ENCODE assay signal across 15 cellular contexts in the genomic region with DNA sequence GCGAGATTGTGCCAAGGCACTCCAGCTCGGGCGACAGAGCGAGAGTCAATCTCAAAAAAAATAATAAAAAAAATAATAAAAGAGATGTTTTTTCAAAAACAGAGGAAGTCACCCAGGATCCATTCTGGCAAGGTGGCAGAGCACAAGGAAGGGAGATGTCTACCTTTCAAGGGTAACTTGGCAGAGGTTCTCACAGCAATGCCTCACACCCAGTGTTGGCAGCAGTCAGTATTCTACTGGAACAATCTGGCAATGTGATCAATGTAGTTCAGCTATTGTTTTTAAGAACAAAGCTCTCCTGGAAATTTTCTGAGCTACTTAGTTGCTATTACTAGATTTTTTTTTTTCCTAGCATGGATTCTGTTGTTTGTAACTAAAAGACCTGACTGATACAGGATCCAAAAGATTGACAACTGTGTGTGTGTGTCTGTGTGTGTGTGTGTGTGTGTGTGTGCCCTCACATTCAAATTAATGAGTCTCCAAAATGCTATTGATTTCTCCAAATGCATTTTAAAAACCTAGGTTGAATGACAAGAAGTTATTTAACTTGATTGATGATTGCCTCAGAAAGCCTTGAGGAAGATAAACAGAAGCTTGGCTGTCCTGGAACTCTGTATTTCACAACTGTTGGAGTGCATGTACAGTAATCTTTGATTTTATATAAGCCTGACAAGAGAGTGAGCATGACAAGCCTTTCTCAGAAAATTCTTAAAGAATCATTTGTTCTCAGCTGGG.
DNase-seq lines count a peak whose midpoint lies in the region; ATAC-seq, FAIRE-seq and TF ChIP-seq lines count a peak whose summit lies in the region.
"Had no signal": no experiment of that assay in that cellular context is flagged by ENCODE, and none has a peak within 500 bp of the region (broad histone marks: within the 10 kb centered on the region; RNA-seq: fewer than 3 reads in every experiment).

No MANE protein-coding gene starts in this region.

- H3K9me2 ChIP-seq in PC-3 (replicated peaks; ENCODE audit: low read length): no peaks in the 10 kb centered on the region

- BruUV-seq in PC-3 (replicated peaks; lab: Mats Ljungman, UMichigan) (no TSS peak), HepG2 (replicated peaks; lab: Mats Ljungman, UMichigan) (no TSS peak)

- TF ChIP-seq CTCF in PC-3 (conservative IDR thresholded peaks at IDR 0.05; ENCODE audit: low read depth, low read length) (no peak), epithelial cell of esophagus (IDR thresholded peaks at IDR 0.05; ENCODE audit: insufficient read depth, low read depth, low read length, missing control alignments) (no peak), HepG2 (CRISPR knock-in tag; IDR thresholded peaks at IDR 0.05) (no peak)

- H3K4me2 ChIP-seq in PC-3 (ENCODE audit: low read length) (no peak overlapping the region), HepG2 (ENCODE audit: low read depth, low read length) (no peak overlapping the region)

- FAIRE-seq in HepG2 (lab: Jason Lieb, UNC): no peak

- no peaks in the 10 kb centered on the region for H3K36me3 ChIP-seq in PC-3 (ENCODE audit: low read depth, low read length)
- H3K36me3 ChIP-seq in HepG2 (replicated peaks in 1 of 2; ENCODE audit: control insufficient read depth in 1 of 2, insufficient read depth in 2 of 2, low read length in 2 of 2): no peaks in the 10 kb centered on the region

- intact Hi-C loops in PC-3 (cut with micrococcal nuclease): no loop called here
- intact Hi-C loops in HepG2 (cut with micrococcal nuclease; ENCODE audit: unreplicated experiment): no loop called here
- intact Hi-C loops in left ventricle myocardium superior (cut with micrococcal nuclease): no loop called here

- ATAC-seq in PC-3 (no peak), HepG2 (peak; percentile 59), GM21786 (IDR thresholded peaks at IDR 0.05; ENCODE audit: unreplicated experiment) (no peak), left ventricle myocardium superior (no peak)
- ATAC-seq: Right ventricle myocardium inferior had no signal

- TF ChIP-seq EP300 in HepG2 (IDR thresholded peaks at IDR 0.05; ENCODE audit: low read depth in 2 of 2, low read length in 2 of 2) (peak in 1 of 2 experiments; percentile 47; a peak in 2 of 4 replicates), HepG2 (CRISPR knock-in tag; IDR thresholded peaks at IDR 0.05; ENCODE audit: borderline replicate concordance) (no peak)

- CTCF ChIA-PET in PC-3 (lab: Charles Lee) (no interaction called here), HepG2 (lab: Yijun Ruan, JAX; ENCODE audit: low intra/inter-chr PET ratio, low total read pairs) (no interaction called here)

- H3K9ac ChIP-seq in PC-3 (ENCODE audit: low read length) (no peak overlapping the region), HepG2 (ENCODE audit: insufficient read depth, low read depth, low read length) (no peak overlapping the region)

- H3K4me3 ChIP-seq in PC-3 (ENCODE audit: low read length): no peak overlapping the region
- no peak overlapping the region for H3K4me3 ChIP-seq in epithelial cell of esophagus (ENCODE audit: low read length)
- no peak overlapping the region for H3K4me3 ChIP-seq in HepG2 (replicated peaks in 1 of 3; ENCODE audit: insufficient read depth in 1 of 3, low read depth in 2 of 3, low read length in 3 of 3)

- H3K27me3 ChIP-seq in PC-3 (ENCODE audit: low read length): no peaks in the 10 kb centered on the region
- H3K27me3 ChIP-seq in HepG2 (ENCODE audit: control insufficient read depth in 1 of 2, insufficient read depth in 2 of 2, low read length in 2 of 2): no peaks in the 10 kb centered on the region

- TF ChIP-seq POLR2A in HepG2 (IDR thresholded peaks at IDR 0.05; ENCODE audit: insufficient read depth in 1 of 2, low read depth in 2 of 2, low read length in 2 of 2): no peak

- no peaks in the 10 kb centered on the region for H3F3A ChIP-seq in PC-3 (ENCODE audit: low read length, unreplicated experiment)

- no peak for DNase-seq in PC-3
- peak; percentile 40 for DNase-seq in epithelial cell of esophagus (ENCODE audit: low read depth)
- peak; percentile 41 for DNase-seq in HepG2 (ENCODE audit: low spot score)
- peak; percentile 12 for DNase-seq in stromal cell of bone marrow (ENCODE audit: low read depth)
- DNase-seq in NCI-H2107 treated with DMSO at 0.1 percent for 48 hours (lab: John Stamatoyannopoulos, UW; ENCODE audit: unreplicated experiment): no peak
- DNase-seq in left ventricle myocardium superior: no peak
- DNase-seq: CD4-positive, CD25-positive, alpha-beta regulatory T cell; DMS53; H9; Karpas-422; NCI-H1417 treated with DMSO at 0.1 percent for 48 hours; NCI-H2081 treated with DMSO at 0.1 percent for 48 hours; NCI-H345 had no signal

- POLR2A ChIA-PET in PC-3 (lab: Charles Lee; ENCODE audit: unreplicated experiment) (interaction anchor here (0.7 kb wide), 1 partner anchor 62 kb away, joined by 9 read pairs; no protein-coding TSS in a partner anchor), HepG2 (lab: Yijun Ruan, JAX) (interaction anchor here (2.2 kb wide), 1 partner anchor 49 kb away, joined by 6 read pairs; no protein-coding TSS in a partner anchor)

- H2AFZ ChIP-seq in PC-3 (ENCODE audit: low read length): 0 out of 2 replicates have a peak overlapping the region, but pooled peaks have one; percentile 30
- no peak overlapping the region for H2AFZ ChIP-seq in HepG2 (ENCODE audit: low read length)

- no peaks in the 10 kb centered on the region for H3K4me1 ChIP-seq in PC-3 (ENCODE audit: insufficient read depth, low read length)
- peaks cover 22% of the 10 kb centered on the region for H3K4me1 ChIP-seq in HepG2 (ENCODE audit: insufficient read depth, low read length)

- H3K9me3 ChIP-seq in PC-3 (ENCODE audit: low read length): no peaks in the 10 kb centered on the region
- no peaks in the 10 kb centered on the region for H3K9me3 ChIP-seq in HepG2 (ENCODE audit: low read length)

- 84% methylated on average over 4 of the region's 4 CpGs for WGBS in HepG2 (ENCODE audit: low lambda C conversion rate)

- TF ChIP-seq RAD21 in HepG2 (CRISPR knock-in tag; IDR thresholded peaks at IDR 0.05): no peak

- no peaks in the 10 kb centered on the region for H4K20me1 ChIP-seq in PC-3 (ENCODE audit: low read length)
- H4K20me1 ChIP-seq in HepG2 (ENCODE audit: insufficient read depth, low read length): no peaks in the 10 kb centered on the region

- H3K79me2 ChIP-seq in PC-3 (ENCODE audit: low read length) (no peaks in the 10 kb centered on the region), HepG2 (ENCODE audit: insufficient read depth, low read length) (no peaks in the 10 kb centered on the region)

- in situ Hi-C loops in HepG2 (cut with HindIII; ENCODE audit: extremely low pct_ligation_motif_present, low pct_unique_long_range_greater_than_20kb): no loop called here

- H3K27ac ChIP-seq in PC-3 (ENCODE audit: low read length) (no peak overlapping the region), HepG2 (ENCODE audit: extremely low read length, insufficient read depth, low read length) (no peak overlapping the region)

TF ChIP-seq in HepG2, 621 proteins besides CTCF, POLR2A, EP300 and RAD21 (continues in another document):
- TF ChIP-seq SNAPC2 (CRISPR knock-in tag; IDR thresholded peaks at IDR 0.05): no peak
- no peak for TF ChIP-seq ZFP90 (CRISPR knock-in tag; IDR thresholded peaks at IDR 0.05; ENCODE audit: borderline replicate concordance)
- no peak for TF ChIP-seq ZNF296 (CRISPR knock-in tag; conservative IDR thresholded peaks at IDR 0.05)
- no peak for TF ChIP-seq HMGXB4 (CRISPR knock-in tag; IDR thresholded peaks at IDR 0.05; ENCODE audit: borderline replicate concordance in 1 of 2, low read depth in 1 of 2)
- TF ChIP-seq E2F1 (CRISPR knock-in tag; IDR thresholded peaks at IDR 0.05): no peak

Comparison
In these comparisons a context has a peak if more than half of its experiments do, and no peak if none do; other contexts are left out.
1. DNase-seq: peak in epithelial cell of esophagus (single experiment), HepG2 (single experiment) and stromal cell of bone marrow (single experiment); none in PC-3 (single experiment), NCI-H2107 treated with DMSO at 0.1 percent for 48 hours (single experiment) and left ventricle myocardium superior (single experiment).